Comparison of ENCODE assay signal across 10 cellular contexts in the genomic region with DNA sequence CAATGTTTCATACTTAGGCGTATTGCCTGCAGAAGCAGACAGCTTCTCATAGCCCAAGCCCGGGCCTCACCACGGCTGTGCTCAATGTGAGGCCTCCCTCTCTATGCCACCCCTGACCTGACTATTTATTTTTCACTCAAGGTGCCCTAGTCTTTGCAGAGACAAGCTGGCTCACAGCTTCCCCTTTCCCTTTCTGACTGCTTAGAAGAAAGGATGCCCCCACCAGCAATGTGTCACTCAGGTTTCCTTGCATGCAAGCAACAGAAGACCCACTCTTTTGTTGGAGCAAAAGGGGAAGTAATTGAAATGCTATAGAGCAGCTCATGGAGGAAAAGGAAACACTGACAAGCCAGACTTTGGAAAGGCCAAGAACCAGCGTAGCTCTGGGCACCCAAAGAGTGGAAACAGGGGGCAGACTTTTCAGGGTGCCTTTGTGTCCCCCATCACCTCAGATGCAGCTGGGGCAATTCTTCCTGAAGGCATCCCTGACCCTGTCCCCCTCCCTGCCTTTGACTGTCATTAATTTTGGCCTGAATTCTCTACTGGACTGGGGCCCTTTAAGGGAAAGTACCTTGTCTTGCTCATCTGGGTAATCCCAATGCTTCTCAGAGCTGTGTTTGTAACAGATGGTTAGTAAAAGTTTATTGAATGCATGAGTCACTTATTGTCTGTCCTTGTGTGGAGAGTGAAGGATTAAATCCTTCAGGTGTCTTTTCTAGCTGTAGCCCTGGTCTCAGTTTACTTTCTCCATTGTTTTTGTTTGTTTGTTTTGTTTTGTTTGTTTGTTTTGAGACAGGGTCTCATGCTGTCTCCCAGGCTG. TPM values are rescaled to one million over a fixed set of nuclear protein-coding genes. Genes with fewer than 3 reads are reported as not detected.
DNase-seq lines count a peak whose midpoint lies in the region; ATAC-seq, FAIRE-seq and TF ChIP-seq lines count a peak whose summit lies in the region.
"Had no signal": no experiment of that assay in that cellular context is flagged by ENCODE, and none has a peak within 500 bp of the region (broad histone marks: within the 10 kb centered on the region; RNA-seq: fewer than 3 reads in every experiment).

No MANE protein-coding gene starts in this region.

- DNase-seq in MM.1S (peak; percentile 53), endothelial cell of umbilical vein (ENCODE audit: low read depth, low spot score) (peak; percentile 35), Right ventricle myocardium inferior (ENCODE audit: missing footprints) (no peak), NCI-H2107 (lab: John Stamatoyannopoulos, UW) (no peak), NCI-H1417 (lab: John Stamatoyannopoulos, UW) (no peak)
- DNase-seq in stimulated activated CD4-positive, alpha-beta T cell treated with anti-CD3 and anti-CD28 coated beads, Interleukin-2, amount 100 ng/mL, for 48 hours = no peak

- no peaks in the 10 kb centered on the region for H3F3A ChIP-seq in MM.1S (ENCODE audit: insufficient read depth, low read length)

- H3K36me3 ChIP-seq in HEK293 (ENCODE audit: control insufficient read depth in 2 of 2, insufficient read depth in 1 of 2, low read length in 2 of 2) (no peaks in the 10 kb centered on the region), MM.1S (replicated peaks; ENCODE audit: insufficient read depth, low read length) (no peaks in the 10 kb centered on the region), endothelial cell of umbilical vein (ENCODE audit: control insufficient read depth in 2 of 2, extremely low read depth in 1 of 2, insufficient read depth in 2 of 2, low read length in 2 of 2) (no peaks in the 10 kb centered on the region)
- H3K36me3 ChIP-seq: SJSA1, thoracic aorta had no signal

- ATAC-seq in GM18502 (IDR thresholded peaks at IDR 0.05; ENCODE audit: poor library complexity, unreplicated experiment) (peak; percentile 93), Right ventricle myocardium inferior (no peak)

- no peaks in the 10 kb centered on the region for H4K20me1 ChIP-seq in MM.1S (ENCODE audit: insufficient read depth, low read length)
- no peaks in the 10 kb centered on the region for H4K20me1 ChIP-seq in endothelial cell of umbilical vein (replicated peaks; ENCODE audit: control insufficient read depth, extremely low read depth, insufficient read depth, low read length)

- POLR2A ChIA-PET in HEK293 (lab: Yijun Ruan, JAX) = interaction anchor here (0.6 to 1.1 kb wide), 2 partner anchors 32 to 1312 kb away, joined by 4 to 7 read pairs; no protein-coding TSS in a partner anchor
- POLR2A ChIA-PET in endothelial cell of umbilical vein (lab: Charles Lee) = no interaction called here

- H3K27me3 ChIP-seq in MM.1S (replicated peaks; ENCODE audit: insufficient read depth, low read length) (no peaks in the 10 kb centered on the region), endothelial cell of umbilical vein (ENCODE audit: control insufficient read depth in 2 of 2, insufficient read depth in 2 of 2, low read length in 2 of 2) (peaks cover 17 to 20% of the 10 kb centered on the region in 2 experiments)
- H3K27me3 ChIP-seq: SJSA1 had no signal

- FAIRE-seq in endothelial cell of umbilical vein (lab: Jason Lieb, UNC) = peak; percentile 12

- H3K79me2 ChIP-seq in MM.1S (ENCODE audit: low read length) (no peaks in the 10 kb centered on the region), endothelial cell of umbilical vein (ENCODE audit: control insufficient read depth, insufficient read depth, low read length) (no peaks in the 10 kb centered on the region)

- no peaks in the 10 kb centered on the region for H3K9me2 ChIP-seq in MM.1S (replicated peaks; ENCODE audit: insufficient read depth, low read length)

- no peak overlapping the region for H3K9ac ChIP-seq in MM.1S (ENCODE audit: low read length)
- no peak overlapping the region for H3K9ac ChIP-seq in endothelial cell of umbilical vein (replicated peaks; ENCODE audit: extremely low read depth, insufficient read depth, low read length)

- intact Hi-C loops in endothelial cell of umbilical vein (cut with micrococcal nuclease) (loop anchor here (5.0 kb wide), 1 partner anchor 37 kb away; no protein-coding TSS in a partner anchor), Right ventricle myocardium inferior (cut with DNase I) (no loop called here)

- no peak for TF ChIP-seq POLR2A in endothelial cell of umbilical vein (IDR thresholded peaks at IDR 0.05; ENCODE audit: low read depth, low read length)

- TF ChIP-seq CTCF in HEK293 (tag by site-specific recombination; IDR thresholded peaks at IDR 0.05) = no peak
- no peak for TF ChIP-seq CTCF in MM.1S (IDR thresholded peaks at IDR 0.05; ENCODE audit: low read length)
- TF ChIP-seq CTCF in endothelial cell of umbilical vein (IDR thresholded peaks at IDR 0.05; ENCODE audit: extremely low read depth in 1 of 2, insufficient read depth in 1 of 2, low read depth in 1 of 2, low read length in 2 of 2) = no peak

- dilution Hi-C loops in endothelial cell of umbilical vein (cut with MboI; ENCODE audit: extremely low pct_ligation_motif_present, low sequenced_read_pairs) = no loop called here

- no peaks in the 10 kb centered on the region for H3K9me1 ChIP-seq in endothelial cell of umbilical vein (replicated peaks; ENCODE audit: control insufficient read depth, extremely low read depth, insufficient read depth, low read length)

- H3K4me3 ChIP-seq in HEK293 (ENCODE audit: low read depth, low read length) (no peak overlapping the region), MM.1S (ENCODE audit: low read length) (no peak overlapping the region), endothelial cell of umbilical vein (replicated peaks in 1 of 3; ENCODE audit: insufficient read depth in 1 of 3, low read depth in 1 of 3, low read length in 3 of 3) (no peak overlapping the region)
- H3K4me3 ChIP-seq: SJSA1, thoracic aorta had no signal

- H3K4me2 ChIP-seq in MM.1S (ENCODE audit: low read depth, low read length) (peak overlapping the region; percentile 53; the same call in 1 of the 2 replicates), endothelial cell of umbilical vein (ENCODE audit: insufficient read depth, low read length) (no peak overlapping the region)

- H2AFZ ChIP-seq in MM.1S (ENCODE audit: low read length) = no peak overlapping the region
- no peak overlapping the region for H2AFZ ChIP-seq in endothelial cell of umbilical vein (ENCODE audit: low read depth, low read length)

- no TSS peak for BruUV-seq in endothelial cell of umbilical vein (replicated peaks; lab: Mats Ljungman, UMichigan)

- CTCF ChIA-PET in HEK293 (lab: Yijun Ruan, JAX) = interaction anchor here (0.6 to 1.9 kb wide), 2 partner anchors 18 to 361 kb away, joined by 4 to 10 read pairs; partner anchors contain the start of gene RGS9
- CTCF ChIA-PET in endothelial cell of umbilical vein (lab: Charles Lee) = interaction anchor here (0.9 to 7.8 kb wide), 6 partner anchors 8 to 217 kb away, joined by 3 to 55 read pairs (median 5); partner anchors contain the start of gene RGS9

- H3K27ac ChIP-seq in HEK293 (ENCODE audit: extremely low read depth, low read depth, low read length) (no peak overlapping the region), MM.1S (ENCODE audit: low read length) (no peak overlapping the region), endothelial cell of umbilical vein (ENCODE audit: insufficient read depth, low read depth, low read length) (no peak overlapping the region)
- H3K27ac ChIP-seq: SJSA1, thoracic aorta had no signal

- H3K9me3 ChIP-seq in HEK293 (ENCODE audit: control insufficient read depth, insufficient read depth, low read depth, low read length) (no peaks in the 10 kb centered on the region), MM.1S (replicated peaks; ENCODE audit: insufficient read depth, low read length) (no peaks in the 10 kb centered on the region), endothelial cell of umbilical vein (replicated peaks; ENCODE audit: control insufficient read depth, insufficient read depth, low read length) (no peaks in the 10 kb centered on the region)
- H3K9me3 ChIP-seq: SJSA1, thoracic aorta had no signal

- 0 out of 2 replicates have a peak, but pooled peaks cover 2% of the 10 kb centered on the region for H3K4me1 ChIP-seq in HEK293 (ENCODE audit: control insufficient read depth, insufficient read depth, low read length)
- H3K4me1 ChIP-seq in MM.1S (ENCODE audit: low read length) = peaks cover 14% of the 10 kb centered on the region
- H3K4me1 ChIP-seq in endothelial cell of umbilical vein (ENCODE audit: control insufficient read depth, extremely low read depth, insufficient read depth, low read length) = peaks cover 6% of the 10 kb centered on the region

TF ChIP-seq in endothelial cell of umbilical vein, 7 proteins besides CTCF, POLR2A, EP300 and RAD21:
- TF ChIP-seq JUN (IDR thresholded peaks at IDR 0.05; ENCODE audit: borderline replicate concordance, insufficient read depth, insufficient read length, low read depth) = no peak
- TF ChIP-seq GATA2 (IDR thresholded peaks at IDR 0.05; ENCODE audit: insufficient read depth, insufficient read length, low read depth, low read length) = no peak
- TF ChIP-seq MAX (IDR thresholded peaks at IDR 0.05; ENCODE audit: insufficient read depth, insufficient read length) = no peak
- TF ChIP-seq EZH2 (IDR thresholded peaks at IDR 0.05; ENCODE audit: borderline replicate concordance, low read depth, low read length, severe bottlenecking) = no peak
- no peak for TF ChIP-seq FOS (IDR thresholded peaks at IDR 0.05; ENCODE audit: borderline replicate concordance, insufficient read depth, low read length)
- no peak for TF ChIP-seq MYC (IDR thresholded peaks at IDR 0.05; ENCODE audit: low read depth, low read length)

RNA-seq across cellular contexts. Expression of gene RGS9, which starts 17.8 kb away (rescaled TPM):
- total RNA-seq in endothelial cell of umbilical vein (1.4 and 1.7 TPM in 2 replicates), Right ventricle myocardium inferior (2.8 TPM)
- 0.61 and 0.75 TPM in 2 replicates for polyA plus RNA-seq in endothelial cell of umbilical vein
- polyA plus RNA-seq in endothelial cell of umbilical vein (2011; cell fraction: cytosol; rRNA removed) = 0.79 and 1.0 TPM in 2 replicates
- 0.91 and 1.2 TPM in 2 replicates for polyA plus RNA-seq in endothelial cell of umbilical vein (2011; cell fraction: nucleus; rRNA removed)
- 0.50 and 0.83 TPM in 2 replicates for polyA plus RNA-seq in endothelial cell of umbilical vein (2012)
- 0.68 and 0.85 TPM in 2 replicates for polyA minus RNA-seq in endothelial cell of umbilical vein
- polyA minus RNA-seq in endothelial cell of umbilical vein (2011; cell fraction: cytosol; rRNA and poly(A)+ RNA removed) = not detected
- polyA minus RNA-seq in endothelial cell of umbilical vein (2011; cell fraction: nucleus; rRNA and poly(A)+ RNA removed) = 0.38 TPM in 1 of 2 replicates, not detected in the other

Comparison
In these comparisons a context has a peak if more than half of its experiments do, and no peak if none do; other contexts are left out.
1. DNase-seq: peak in MM.1S (single experiment) and endothelial cell of umbilical vein (single experiment); none in stimulated activated CD4-positive, alpha-beta T cell treated with anti-CD3 and anti-CD28 coated beads, Interleukin-2, amount 100 ng/mL, for 48 hours (0 of 2), Right ventricle myocardium inferior (single experiment), NCI-H2107 (single experiment) and NCI-H1417 (0 of 3).